ENCODE assay signal across 1 cellular context in genomic region chr7:876077-876971, GRCh38.
TF ChIP-seq lines count a peak whose summit lies in the region.

TSS of gene GET4 (plus strand) at chr7:876554. CDS start at chr7:876646, 92 bp downstream.

TF ChIP-seq in HepG2, 621 proteins besides CTCF, POLR2A, EP300 and RAD21 (continued from another document and continues in another):
- TF ChIP-seq RERE (CRISPR knock-in tag; IDR thresholded peaks at IDR 0.05; ENCODE audit: low read depth) (no peak; the same call in 1 of the 2 replicates), REXO4 (CRISPR knock-in tag; IDR thresholded peaks at IDR 0.05; ENCODE audit: borderline replicate concordance) (no peak), HCFC1 (IDR thresholded peaks at IDR 0.05; ENCODE audit: low read depth, low read length) (peak; percentile 59), ZNF207 (IDR thresholded peaks at IDR 0.05; ENCODE audit: borderline replicate concordance) (no peak), ZNF546 (CRISPR knock-in tag; conservative IDR thresholded peaks at IDR 0.05) (no peak), ZNF782 (CRISPR knock-in tag; IDR thresholded peaks at IDR 0.05; ENCODE audit: borderline replicate concordance) (peak; percentile 49; the same call in 1 of the 2 replicates), ZNF629 (CRISPR knock-in tag; conservative IDR thresholded peaks at IDR 0.05) (no peak), RNF2 (conservative IDR thresholded peaks at IDR 0.05; ENCODE audit: low read depth) (peak; percentile 80), SATB2 (CRISPR knock-in tag; IDR thresholded peaks at IDR 0.05) (no peak), ZBTB20 (CRISPR knock-in tag; IDR thresholded peaks at IDR 0.05; ENCODE audit: borderline replicate concordance, low read depth) (no peak), HNRNPH1 (optimal IDR thresholded peaks at IDR 0.05; ENCODE audit: low read depth, low read length) (no peak), RORA (CRISPR knock-in tag; IDR thresholded peaks at IDR 0.05) (no peak), DNMT1 (CRISPR knock-in tag; IDR thresholded peaks at IDR 0.05) (0 out of 2 replicates have a peak, but pooled peaks have one; percentile 69), MLXIP (CRISPR knock-in tag; IDR thresholded peaks at IDR 0.05; ENCODE audit: borderline replicate concordance) (peak; percentile 7; the same call in 1 of the 2 replicates), NR2C2 (CRISPR knock-in tag; IDR thresholded peaks at IDR 0.05; ENCODE audit: borderline replicate concordance) (peak; percentile 67; the same call in 1 of the 2 replicates), ZNF580 (CRISPR knock-in tag; IDR thresholded peaks at IDR 0.05; ENCODE audit: borderline replicate concordance, low read depth) (0 out of 2 replicates have a peak, but pooled peaks have one; percentile 30), ZNF501 (CRISPR knock-in tag; IDR thresholded peaks at IDR 0.05) (no peak), KAT2B (IDR thresholded peaks at IDR 0.05; ENCODE audit: borderline replicate concordance, low read depth, low read length) (no peak), ZNF512B (CRISPR knock-in tag; IDR thresholded peaks at IDR 0.05; ENCODE audit: borderline replicate concordance) (no peak), RARG (CRISPR knock-in tag; IDR thresholded peaks at IDR 0.05; ENCODE audit: low read depth) (no peak), ZNF256 (CRISPR knock-in tag; conservative IDR thresholded peaks at IDR 0.05) (no peak), RBAK (CRISPR knock-in tag; IDR thresholded peaks at IDR 0.05) (no peak), ISL2 (CRISPR knock-in tag; IDR thresholded peaks at IDR 0.05) (0 out of 2 replicates have a peak, but pooled peaks have one; percentile 25), KLF9 (CRISPR knock-in tag; IDR thresholded peaks at IDR 0.05; ENCODE audit: low read depth) (no peak), ZNF326 (CRISPR knock-in tag; IDR thresholded peaks at IDR 0.05; ENCODE audit: borderline replicate concordance) (no peak), MAFG (CRISPR knock-in tag; IDR thresholded peaks at IDR 0.05) (no peak)
- TF ChIP-seq, protein P1, sequence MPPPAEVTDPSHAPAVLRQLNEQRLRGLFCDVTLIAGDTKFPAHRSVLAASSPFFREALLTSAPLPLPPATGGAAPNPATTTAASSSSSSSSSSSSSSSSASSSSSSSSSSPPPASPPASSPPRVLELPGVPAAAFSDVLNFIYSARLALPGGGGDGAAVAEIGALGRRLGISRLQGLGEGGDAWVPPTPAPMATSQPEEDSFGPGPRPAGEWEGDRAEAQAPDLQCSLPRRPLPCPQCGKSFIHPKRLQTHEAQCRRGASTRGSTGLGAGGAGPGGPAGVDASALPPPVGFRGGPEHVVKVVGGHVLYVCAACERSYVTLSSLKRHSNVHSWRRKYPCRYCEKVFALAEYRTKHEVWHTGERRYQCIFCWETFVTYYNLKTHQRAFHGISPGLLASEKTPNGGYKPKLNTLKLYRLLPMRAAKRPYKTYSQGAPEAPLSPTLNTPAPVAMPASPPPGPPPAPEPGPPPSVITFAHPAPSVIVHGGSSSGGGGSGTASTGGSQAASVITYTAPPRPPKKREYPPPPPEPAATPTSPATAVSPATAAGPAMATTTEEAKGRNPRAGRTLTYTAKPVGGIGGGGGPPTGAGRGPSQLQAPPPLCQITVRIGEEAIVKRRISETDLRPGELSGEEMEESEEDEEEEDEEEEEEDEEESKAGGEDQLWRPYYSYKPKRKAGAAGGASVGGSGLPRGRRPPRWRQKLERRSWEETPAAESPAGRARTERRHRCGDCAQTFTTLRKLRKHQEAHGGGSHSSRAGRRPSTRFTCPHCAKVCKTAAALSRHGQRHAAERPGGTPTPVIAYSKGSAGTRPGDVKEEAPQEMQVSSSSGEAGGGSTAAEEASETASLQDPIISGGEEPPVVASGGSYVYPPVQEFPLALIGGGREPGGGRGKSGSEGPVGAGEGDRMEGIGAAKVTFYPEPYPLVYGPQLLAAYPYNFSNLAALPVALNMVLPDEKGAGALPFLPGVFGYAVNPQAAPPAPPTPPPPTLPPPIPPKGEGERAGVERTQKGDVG (CRISPR knock-in tag; IDR thresholded peaks at IDR 0.05; ENCODE audit: borderline replicate concordance), result no peak
- TF ChIP-seq, protein P2, sequence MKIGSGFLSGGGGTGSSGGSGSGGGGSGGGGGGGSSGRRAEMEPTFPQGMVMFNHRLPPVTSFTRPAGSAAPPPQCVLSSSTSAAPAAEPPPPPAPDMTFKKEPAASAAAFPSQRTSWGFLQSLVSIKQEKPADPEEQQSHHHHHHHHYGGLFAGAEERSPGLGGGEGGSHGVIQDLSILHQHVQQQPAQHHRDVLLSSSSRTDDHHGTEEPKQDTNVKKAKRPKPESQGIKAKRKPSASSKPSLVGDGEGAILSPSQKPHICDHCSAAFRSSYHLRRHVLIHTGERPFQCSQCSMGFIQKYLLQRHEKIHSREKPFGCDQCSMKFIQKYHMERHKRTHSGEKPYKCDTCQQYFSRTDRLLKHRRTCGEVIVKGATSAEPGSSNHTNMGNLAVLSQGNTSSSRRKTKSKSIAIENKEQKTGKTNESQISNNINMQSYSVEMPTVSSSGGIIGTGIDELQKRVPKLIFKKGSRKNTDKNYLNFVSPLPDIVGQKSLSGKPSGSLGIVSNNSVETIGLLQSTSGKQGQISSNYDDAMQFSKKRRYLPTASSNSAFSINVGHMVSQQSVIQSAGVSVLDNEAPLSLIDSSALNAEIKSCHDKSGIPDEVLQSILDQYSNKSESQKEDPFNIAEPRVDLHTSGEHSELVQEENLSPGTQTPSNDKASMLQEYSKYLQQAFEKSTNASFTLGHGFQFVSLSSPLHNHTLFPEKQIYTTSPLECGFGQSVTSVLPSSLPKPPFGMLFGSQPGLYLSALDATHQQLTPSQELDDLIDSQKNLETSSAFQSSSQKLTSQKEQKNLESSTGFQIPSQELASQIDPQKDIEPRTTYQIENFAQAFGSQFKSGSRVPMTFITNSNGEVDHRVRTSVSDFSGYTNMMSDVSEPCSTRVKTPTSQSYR (CRISPR knock-in tag; IDR thresholded peaks at IDR 0.05; ENCODE audit: borderline replicate concordance), result peak; percentile 31; the same call in 1 of the 2 replicates
- TF ChIP-seq, protein P3, sequence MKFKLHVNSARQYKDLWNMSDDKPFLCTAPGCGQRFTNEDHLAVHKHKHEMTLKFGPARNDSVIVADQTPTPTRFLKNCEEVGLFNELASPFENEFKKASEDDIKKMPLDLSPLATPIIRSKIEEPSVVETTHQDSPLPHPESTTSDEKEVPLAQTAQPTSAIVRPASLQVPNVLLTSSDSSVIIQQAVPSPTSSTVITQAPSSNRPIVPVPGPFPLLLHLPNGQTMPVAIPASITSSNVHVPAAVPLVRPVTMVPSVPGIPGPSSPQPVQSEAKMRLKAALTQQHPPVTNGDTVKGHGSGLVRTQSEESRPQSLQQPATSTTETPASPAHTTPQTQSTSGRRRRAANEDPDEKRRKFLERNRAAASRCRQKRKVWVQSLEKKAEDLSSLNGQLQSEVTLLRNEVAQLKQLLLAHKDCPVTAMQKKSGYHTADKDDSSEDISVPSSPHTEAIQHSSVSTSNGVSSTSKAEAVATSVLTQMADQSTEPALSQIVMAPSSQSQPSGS (CRISPR knock-in tag; IDR thresholded peaks at IDR 0.05), result peak; percentile 48; the same call in 1 of the 2 replicates
- TF ChIP-seq, protein P4, sequence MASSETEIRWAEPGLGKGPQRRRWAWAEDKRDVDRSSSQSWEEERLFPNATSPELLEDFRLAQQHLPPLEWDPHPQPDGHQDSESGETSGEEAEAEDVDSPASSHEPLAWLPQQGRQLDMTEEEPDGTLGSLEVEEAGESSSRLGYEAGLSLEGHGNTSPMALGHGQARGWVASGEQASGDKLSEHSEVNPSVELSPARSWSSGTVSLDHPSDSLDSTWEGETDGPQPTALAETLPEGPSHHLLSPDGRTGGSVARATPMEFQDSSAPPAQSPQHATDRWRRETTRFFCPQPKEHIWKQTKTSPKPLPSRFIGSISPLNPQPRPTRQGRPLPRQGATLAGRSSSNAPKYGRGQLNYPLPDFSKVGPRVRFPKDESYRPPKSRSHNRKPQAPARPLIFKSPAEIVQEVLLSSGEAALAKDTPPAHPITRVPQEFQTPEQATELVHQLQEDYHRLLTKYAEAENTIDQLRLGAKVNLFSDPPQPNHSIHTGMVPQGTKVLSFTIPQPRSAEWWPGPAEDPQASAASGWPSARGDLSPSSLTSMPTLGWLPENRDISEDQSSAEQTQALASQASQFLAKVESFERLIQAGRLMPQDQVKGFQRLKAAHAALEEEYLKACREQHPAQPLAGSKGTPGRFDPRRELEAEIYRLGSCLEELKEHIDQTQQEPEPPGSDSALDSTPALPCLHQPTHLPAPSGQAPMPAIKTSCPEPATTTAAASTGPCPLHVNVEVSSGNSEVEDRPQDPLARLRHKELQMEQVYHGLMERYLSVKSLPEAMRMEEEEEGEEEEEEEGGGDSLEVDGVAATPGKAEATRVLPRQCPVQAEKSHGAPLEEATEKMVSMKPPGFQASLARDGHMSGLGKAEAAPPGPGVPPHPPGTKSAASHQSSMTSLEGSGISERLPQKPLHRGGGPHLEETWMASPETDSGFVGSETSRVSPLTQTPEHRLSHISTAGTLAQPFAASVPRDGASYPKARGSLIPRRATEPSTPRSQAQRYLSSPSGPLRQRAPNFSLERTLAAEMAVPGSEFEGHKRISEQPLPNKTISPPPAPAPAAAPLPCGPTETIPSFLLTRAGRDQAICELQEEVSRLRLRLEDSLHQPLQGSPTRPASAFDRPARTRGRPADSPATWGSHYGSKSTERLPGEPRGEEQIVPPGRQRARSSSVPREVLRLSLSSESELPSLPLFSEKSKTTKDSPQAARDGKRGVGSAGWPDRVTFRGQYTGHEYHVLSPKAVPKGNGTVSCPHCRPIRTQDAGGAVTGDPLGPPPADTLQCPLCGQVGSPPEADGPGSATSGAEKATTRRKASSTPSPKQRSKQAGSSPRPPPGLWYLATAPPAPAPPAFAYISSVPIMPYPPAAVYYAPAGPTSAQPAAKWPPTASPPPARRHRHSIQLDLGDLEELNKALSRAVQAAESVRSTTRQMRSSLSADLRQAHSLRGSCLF (CRISPR knock-in tag; IDR thresholded peaks at IDR 0.05; ENCODE audit: borderline replicate concordance), result no peak
